24 cellular contexts compared by ENCODE assay signal in genomic region chr12:124571556-124571955, GRCh38.
"Had no signal": no experiment of that assay in that cellular context is flagged by ENCODE, and none has a peak within 500 bp of the region (broad histone marks: within the 10 kb centered on the region; RNA-seq: fewer than 3 reads in every experiment).

No MANE protein-coding gene starts in this region.

- DNase-seq: Karpas-422, KBM-7, MG63, NCI-H1092, NCI-H1105 treated with DMSO at 0.1 percent for 48 hours, NCI-H1417 treated with DMSO at 0.1 percent for 48 hours, NCI-H146, NCI-H1694 treated with DMSO at 0.1 percent for 48 hours, NCI-H1930, NCI-H2081, NCI-H2107, NCI-H2227 treated with DMSO at 0.1 percent for 48 hours, NCI-H524, NCI-H526 treated with DMSO at 0.1 percent for 48 hours, NCI-H748 treated with DMSO at 0.1 percent for 48 hours, RPMI8226, SHP77 treated with DMSO at 0.1 percent for 48 hours, SJCRH30, T-helper 1 cell, T-helper 17 cell had no signal

- H3K4me3 ChIP-seq: MG63, SJCRH30 had no signal

- H3K27ac ChIP-seq: HL-60, SJCRH30 had no signal

- ATAC-seq: SK-N-SH treated with all-trans-retinoic acid at 6 μM for 48 hours, T-helper 17 cell had no signal

- H3K36me3 ChIP-seq: MG63, SJCRH30 had no signal

- H3K27me3 ChIP-seq: MG63, SJCRH30 had no signal

- H3K9me3 ChIP-seq: MG63, SJCRH30 had no signal

- FAIRE-seq: HTR-8/SVneo, RCC 7860 had no signal
